30 cellular contexts compared by ENCODE assay signal in the genomic region with DNA sequence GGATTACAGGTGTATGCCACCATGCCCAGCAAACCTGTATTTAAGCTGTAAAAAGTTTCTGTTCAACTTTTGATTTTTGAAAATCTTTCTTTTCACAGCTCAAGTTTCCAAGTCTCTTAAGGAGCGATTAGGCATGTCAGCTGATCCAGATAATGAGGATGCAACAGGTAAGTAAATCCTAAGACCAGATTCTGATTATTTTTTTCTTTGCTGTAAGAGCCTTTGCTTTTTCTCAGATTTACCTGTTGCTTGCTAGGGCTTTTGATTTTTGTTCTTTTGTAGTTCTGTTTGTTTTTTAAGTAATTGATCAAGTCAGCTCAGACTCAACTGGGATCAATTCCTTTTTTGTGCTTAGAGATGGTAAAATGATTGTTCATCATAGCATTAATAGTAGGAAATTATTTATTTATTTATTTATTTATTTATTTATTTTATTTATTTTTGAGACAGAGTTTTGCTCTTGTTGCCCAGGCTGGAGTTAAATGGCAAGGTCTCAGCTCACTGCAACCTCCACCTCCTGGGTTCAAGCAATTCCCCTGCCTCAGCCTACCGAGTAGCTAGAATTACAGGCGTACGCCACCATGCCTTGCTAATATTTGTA.
"Had no signal": no experiment of that assay in that cellular context is flagged by ENCODE, and none has a peak within 500 bp of the region (broad histone marks: within the 10 kb centered on the region; RNA-seq: fewer than 3 reads in every experiment).

No MANE protein-coding gene starts in this region.

- H3K4me1 ChIP-seq: left lung, stomach, transverse colon had no signal

- H3K27ac ChIP-seq: left lung, ovary, prostate gland, stomach, transverse colon, upper lobe of left lung, vagina had no signal

- H3K4me3 ChIP-seq: left lung, lung, mucosa of descending colon, ovary, prostate gland, skin epidermis, stomach, testis, thyroid gland, transverse colon, upper lobe of left lung, vagina had no signal

- H3K36me3 ChIP-seq: ovary had no signal

- H3K27me3 Mint-ChIP-seq: naive thymus-derived CD4-positive, alpha-beta T cell; natural killer cell treated with Interleukin-12 subunit alpha and Interleukin-12 subunit beta and Interleukin-15 and Interleukin-18, amount 100 ng/mL, for 72 hours; stimulated activated naive B cell treated with anti-CD40 and anti-IgM and Interleukin-4, amounts not matched to agents 10 μg/mL and 1 μg/mL and 100 μg/mL, for 72 hours had no signal

- H3K4me1 Mint-ChIP-seq: immature natural killer cell; stimulated activated naive B cell treated with anti-CD40 and anti-IgM and Interleukin-4, amounts not matched to agents 10 μg/mL and 1 μg/mL and 100 μg/mL, for 72 hours had no signal

- DNase-seq: hypothalamus; immature natural killer cell; kidney; left colon; left lung; mesendoderm; midbrain; mucosa of descending colon; naive thymus-derived CD4-positive, alpha-beta T cell; ovary; posterior cingulate gyrus; retina; right cardiac atrium; stimulated activated CD4-positive, alpha-beta T cell treated with anti-CD3 and anti-CD28 coated beads, Interleukin-12 subunit alpha, Interleukin-12 subunit beta, amount 100 ng/mL, for 4 hours; stimulated activated CD4-positive, alpha-beta T cell treated with anti-CD3 and anti-CD28 coated beads, Interleukin-15, amount 100 ng/mL, for 24 hours; stimulated activated CD4-positive, alpha-beta T cell treated with anti-CD3 and anti-CD28 coated beads, Interleukin-2, amount 100 ng/mL, for 24 hours; stimulated activated CD4-positive, alpha-beta T cell treated with anti-CD3 and anti-CD28 coated beads, Interleukin-4, amount 100 ng/mL, for 1 hour; stimulated activated naive B cell treated with anti-CD40 and anti-IgM and Interleukin-4, amounts not matched to agents 10 μg/mL and 1 μg/mL and 100 μg/mL, for 72 hours; stimulated activated naive CD8-positive, alpha-beta T cell treated with anti-CD3 and anti-CD28 coated beads, Interleukin-15, Interleukin-2, amounts not matched to agents 100 U/mL and 50 U/mL, for 24 hours; stomach; testis; thyroid gland; transverse colon; upper lobe of left lung had no signal

- H3K27me3 ChIP-seq: left lung, ovary, stomach, testis, thyroid gland, transverse colon, upper lobe of left lung, vagina had no signal

- H3K4me3 Mint-ChIP-seq: immature natural killer cell; naive thymus-derived CD4-positive, alpha-beta T cell; natural killer cell treated with Interleukin-12 subunit alpha and Interleukin-12 subunit beta and Interleukin-15 and Interleukin-18, amount 100 ng/mL, for 72 hours; stimulated activated naive B cell treated with anti-CD40 and anti-IgM and Interleukin-4, amounts not matched to agents 10 μg/mL and 1 μg/mL and 100 μg/mL, for 72 hours had no signal

- H3K9me3 ChIP-seq: left lung, ovary, prostate gland, stomach, testis, thyroid gland, transverse colon, upper lobe of left lung, vagina had no signal

- H3K27ac Mint-ChIP-seq: naive thymus-derived CD4-positive, alpha-beta T cell; natural killer cell treated with Interleukin-12 subunit alpha and Interleukin-12 subunit beta and Interleukin-15 and Interleukin-18, amount 100 ng/mL, for 72 hours; stimulated activated naive B cell treated with anti-CD40 and anti-IgM and Interleukin-4, amounts not matched to agents 10 μg/mL and 1 μg/mL and 100 μg/mL, for 72 hours had no signal

- H3K9me3 Mint-ChIP-seq: immature natural killer cell; natural killer cell treated with Interleukin-12 subunit alpha and Interleukin-12 subunit beta and Interleukin-15 and Interleukin-18, amount 100 ng/mL, for 72 hours had no signal

- ATAC-seq: left colon; left lung; mucosa of descending colon; naive thymus-derived CD4-positive, alpha-beta T cell; natural killer cell treated with Interleukin-12 subunit alpha and Interleukin-12 subunit beta and Interleukin-15 and Interleukin-18, amount 100 ng/mL, for 72 hours; right cardiac atrium; sciatic nerve; stimulated activated naive B cell treated with anti-CD40 and anti-IgM and Interleukin-4, amounts not matched to agents 10 μg/mL and 1 μg/mL and 100 μg/mL, for 72 hours; stimulated activated naive CD8-positive, alpha-beta T cell treated with anti-CD3 and anti-CD28 coated beads, Interleukin-15, Interleukin-2, amounts not matched to agents 100 U/mL and 50 U/mL, for 24 hours had no signal
